In genomic region chr12:13242926-13243325, GRCh38 we compare ENCODE assay signal across 12 cellular contexts. TPM values are rescaled to one million over a fixed set of nuclear protein-coding genes. Genes with fewer than 3 reads are reported as not detected.
DNase-seq lines count a peak whose midpoint lies in the region; ATAC-seq, FAIRE-seq and TF ChIP-seq lines count a peak whose summit lies in the region.
"Had no signal": no experiment of that assay in that cellular context is flagged by ENCODE, and none has a peak within 500 bp of the region (broad histone marks: within the 10 kb centered on the region; RNA-seq: fewer than 3 reads in every experiment).

No MANE protein-coding gene starts in this region.

- H3K56ac ChIP-seq in IMR-90 (ENCODE audit: extremely low read depth, insufficient read depth, low read length): peak overlapping the region; percentile 33; the same call in 1 of the 2 replicates

- intact Hi-C loops in IMR-90 (cut with micrococcal nuclease) (no loop called here), heart left ventricle (cut with DNase I) (no loop called here)

- H3K4me3 ChIP-seq in IMR-90 (ENCODE audit: insufficient read depth, low read depth, low read length) (no peak overlapping the region), heart left ventricle (no peak overlapping the region)

- peak overlapping the region; percentile 20 for H2AK9ac ChIP-seq in IMR-90 (replicated peaks; ENCODE audit: low read depth, low read length, poor library complexity)

- dilution Hi-C loops in IMR-90 (cut with HindIII; ENCODE audit: low sequenced_read_pairs, unreplicated experiment): no loop called here

- peaks cover 10% of the 10 kb centered on the region for H3K4me1 ChIP-seq in IMR-90 (ENCODE audit: control insufficient read depth, insufficient read depth, low read length)
- H3K4me1 ChIP-seq in heart left ventricle: no peaks in the 10 kb centered on the region

- H3K9me3 ChIP-seq in IMR-90 (ENCODE audit: control insufficient read depth, insufficient read depth, low read length) (no peaks in the 10 kb centered on the region), heart left ventricle (no peaks in the 10 kb centered on the region)

- H2BK120ac ChIP-seq in IMR-90 (ENCODE audit: low read depth, low read length): peak overlapping the region; percentile 98

- H4K91ac ChIP-seq in IMR-90 (ENCODE audit: insufficient read depth, low read depth, low read length): peak overlapping the region; percentile 92

- H2AFZ ChIP-seq in IMR-90 (replicated peaks; ENCODE audit: low read length, poor library complexity): no peak overlapping the region

- peak overlapping the region; percentile 2 to 90 for H4K8ac ChIP-seq in IMR-90 (ENCODE audit: low read depth in 2 of 2, low read length in 2 of 2)

- H3K27ac ChIP-seq in IMR-90 (ENCODE audit: insufficient read depth, low read length): peak overlapping the region; percentile 54; the same call in 1 of the 2 replicates
- no peak overlapping the region for H3K27ac ChIP-seq in heart left ventricle
- no peak overlapping the region for H3K27ac ChIP-seq in substantia nigra (ENCODE audit: low read depth, low read length, poor library complexity, severe bottlenecking)

- H3K36me3 ChIP-seq in IMR-90 (ENCODE audit: control insufficient read depth, insufficient read depth, low read length): no peaks in the 10 kb centered on the region
- no peaks in the 10 kb centered on the region for H3K36me3 ChIP-seq in heart left ventricle

- DNase-seq in IMR-90 (no peak), cerebellar cortex (ENCODE audit: low spot score) (peak; percentile 67), kidney tubule cell (ENCODE audit: low spot score) (peak; percentile 17), heart left ventricle (no peak), substantia nigra (lab: John Stamatoyannopoulos, UW) (no peak)
- DNase-seq in stimulated activated CD4-positive, alpha-beta T cell treated with anti-CD3 and anti-CD28 coated beads, Interleukin-1b, Interleukin-23, amount 100 ng/mL, for 48 hours: no peak
- DNase-seq: Caco-2; CD8-positive, alpha-beta T cell had no signal

- H2BK15ac ChIP-seq in IMR-90 (ENCODE audit: low read depth, low read length): peak overlapping the region; percentile 79

- no peak for TF ChIP-seq RAD21 in IMR-90 (IDR thresholded peaks at IDR 0.05; ENCODE audit: low read length)

- peak overlapping the region; percentile 95 for H2BK5ac ChIP-seq in IMR-90 (ENCODE audit: low read depth, low read length, poor library complexity, severe bottlenecking)

- CTCF ChIA-PET in IMR-90 (lab: Yijun Ruan, JAX): no interaction called here

- FAIRE-seq in G401.6 (lab: Jason Lieb, UNC): peak; percentile 98
- FAIRE-seq: A204.1, H54 had no signal

- TF ChIP-seq POLR2A in IMR-90 (IDR thresholded peaks at IDR 0.05; ENCODE audit: low read depth, low read length): no peak
- no peak for TF ChIP-seq POLR2A in heart left ventricle (IDR thresholded peaks at IDR 0.05)

- ATAC-seq in IMR-90 (ENCODE audit: low read depth) (peak; percentile 5; the same call in 1 of the 2 replicates), heart left ventricle (no peak), GM19467 (IDR thresholded peaks at IDR 0.05; ENCODE audit: unreplicated experiment) (no peak)
- ATAC-seq: CD8-positive, alpha-beta T cell had no signal

- peak overlapping the region; percentile 93 for H4K5ac ChIP-seq in IMR-90 (ENCODE audit: low read depth, low read length)

- H3K4me2 ChIP-seq in IMR-90 (ENCODE audit: low read depth, low read length): peak overlapping the region; percentile 81

- H3K4ac ChIP-seq in IMR-90 (ENCODE audit: low read depth, low read length): peak overlapping the region; percentile 97

- no peak overlapping the region for H3K9ac ChIP-seq in IMR-90 (ENCODE audit: low read depth, low read length)

- H3K14ac ChIP-seq in IMR-90 (replicated peaks; ENCODE audit: low read depth, low read length): peak overlapping the region; percentile 82

- in situ Hi-C loops in IMR-90 (cut with MboI; ENCODE audit: low sequenced_read_pairs): no loop called here

- TF ChIP-seq CTCF in IMR-90 (conservative IDR thresholded peaks at IDR 0.05; ENCODE audit: low read depth, low read length) (no peak), heart left ventricle (IDR thresholded peaks at IDR 0.05) (no peak)

- H4K20me1 ChIP-seq in IMR-90 (ENCODE audit: insufficient read depth, low read length): no peaks in the 10 kb centered on the region

- H3K79me1 ChIP-seq in IMR-90 (ENCODE audit: low read depth in 1 of 2, low read length in 2 of 2): peaks cover 0 to 5% of the 10 kb centered on the region in 2 experiments; a peak in 1 of 4 replicates

- H2BK20ac ChIP-seq in IMR-90 (ENCODE audit: low read depth, low read length): peak overlapping the region; percentile 99

- peak overlapping the region; percentile 91 for H2AK5ac ChIP-seq in IMR-90 (ENCODE audit: low read depth, low read length)

- no TSS peak for BruUV-seq in IMR-90 (replicated peaks; lab: Mats Ljungman, UMichigan)

- H3K9me1 ChIP-seq in IMR-90 (ENCODE audit: insufficient read depth, low read length): peaks cover 15% of the 10 kb centered on the region

- H3K23ac ChIP-seq in IMR-90 (ENCODE audit: low read depth, low read length): peak overlapping the region; percentile 73

- WGBS in IMR-90 (ENCODE audit: extremely low coverage in 2 of 2, insufficient read length in 1 of 2), 2 experiments: 60% methylated on average over 1 of the region's 4 CpGs; no CpG with 5 or more reads in 1 of the 2 experiments
- WGBS in heart left ventricle, 4 donors: 78 to 86% (median 83%) methylated on average over 4 of the region's 4 CpGs

- peak overlapping the region; percentile 96 for H3K18ac ChIP-seq in IMR-90 (ENCODE audit: low read depth, low read length)

- H3K27me3 ChIP-seq in IMR-90 (ENCODE audit: control insufficient read depth, insufficient read depth, low read length): no peaks in the 10 kb centered on the region
- no peaks in the 10 kb centered on the region for H3K27me3 ChIP-seq in heart left ventricle

- POLR2A ChIA-PET in IMR-90 (lab: Charles Lee; ENCODE audit: unreplicated experiment): no interaction called here

TF ChIP-seq in IMR-90, 13 proteins besides CTCF, POLR2A, EP300 and RAD21:
- TF ChIP-seq RFX5 (IDR thresholded peaks at IDR 0.05; ENCODE audit: low read depth, low read length) (no peak), CHD1 (IDR thresholded peaks at IDR 0.05; ENCODE audit: low read depth, low read length) (no peak), MAZ (IDR thresholded peaks at IDR 0.05; ENCODE audit: borderline replicate concordance, low read depth, low read length) (no peak), USF2 (IDR thresholded peaks at IDR 0.05; ENCODE audit: low read depth, low read length) (no peak), NFE2L2 (IDR thresholded peaks at IDR 0.05; ENCODE audit: low read depth, low read length) (no peak), ELK1 (IDR thresholded peaks at IDR 0.05; ENCODE audit: borderline replicate concordance, low read depth, low read length) (no peak), FOS (IDR thresholded peaks at IDR 0.05; ENCODE audit: low read depth, low read length) (no peak), MXI1 (IDR thresholded peaks at IDR 0.05; ENCODE audit: borderline replicate concordance, low read depth, low read length) (no peak), SMC3 (IDR thresholded peaks at IDR 0.05; ENCODE audit: low read depth, low read length) (no peak), CEBPB (IDR thresholded peaks at IDR 0.05; ENCODE audit: low read depth, low read length) (no peak), BHLHE40 (IDR thresholded peaks at IDR 0.05; ENCODE audit: low read depth, low read length) (no peak), RCOR1 (IDR thresholded peaks at IDR 0.05; ENCODE audit: insufficient replicate concordance, low read length) (no peak), MAFK (IDR thresholded peaks at IDR 0.05; ENCODE audit: low read depth, low read length) (no peak)

RNA-seq across cellular contexts. Expression of gene EMP1, which starts 46.4 kb away (rescaled TPM):
- 137 and 570 TPM in 2 replicates for total RNA-seq in IMR-90 (2012; rRNA removed)
- 106 and 201 TPM in 2 replicates for polyA plus RNA-seq in IMR-90 (2012; rRNA removed)
- 69.6 and 82.0 TPM in 2 replicates for polyA plus RNA-seq in IMR-90 (2012; cell fraction: cytosol; rRNA removed)
- polyA plus RNA-seq in IMR-90 (2012; cell fraction: nucleus; rRNA removed; ENCODE audit: low replicate concordance): 81.8 and 230 TPM in 2 replicates
- total RNA-seq in heart left ventricle: 100 to 1,000 TPM in 6 of 9 donors, 10 to 100 TPM in 3; 67.9 to 281 (median 175) TPM
- 10 to 100 TPM; 16.4 to 83.0 TPM for polyA plus RNA-seq in heart left ventricle

Comparison
In these comparisons a context has a peak if more than half of its experiments do, and no peak if none do; other contexts are left out.
1. DNase-seq: peak in cerebellar cortex (single experiment) and kidney tubule cell (single experiment); none in IMR-90 (single experiment), heart left ventricle (0 of 5), stimulated activated CD4-positive, alpha-beta T cell treated with anti-CD3 and anti-CD28 coated beads, Interleukin-1b, Interleukin-23, amount 100 ng/mL, for 48 hours (single experiment) and substantia nigra (0 of 49).